ENCODE assay signal across 8 cellular contexts in genomic region chr12:56152756-56153137, GRCh38. TPM values are rescaled to one million over a fixed set of nuclear protein-coding genes. Genes with fewer than 3 reads are reported as not detected.
A peak's percentile ranks its signal among the peaks of the same experiment; 100 is the strongest.
DNase-seq lines count a peak whose midpoint lies in the region; ATAC-seq and TF ChIP-seq lines count a peak whose summit lies in the region.

No MANE protein-coding gene starts in this region.

- ATAC-seq in WTC11 (no peak), right cardiac atrium (no peak), GM21737 (IDR thresholded peaks at IDR 0.05; ENCODE audit: unreplicated experiment) (no peak), HG02588 (IDR thresholded peaks at IDR 0.05; ENCODE audit: unreplicated experiment) (no peak)

- peak overlapping the region; percentile 56 for H3K9ac ChIP-seq in smooth muscle cell (ENCODE audit: low read depth)

- peak overlapping the region; percentile 97 for H3K4me3 Mint-ChIP-seq in HFFc6
- peak overlapping the region; percentile 93 for H3K4me3 Mint-ChIP-seq in WTC11

- TF ChIP-seq CTCF in HFFc6 (IDR thresholded peaks at IDR 0.05), result no peak
- no peak for TF ChIP-seq CTCF in WTC11 (IDR thresholded peaks at IDR 0.05)
- TF ChIP-seq CTCF in smooth muscle cell (IDR thresholded peaks at IDR 0.05; ENCODE audit: borderline replicate concordance, insufficient read depth, poor library complexity, severe bottlenecking), result no peak

- POLR2A ChIA-PET in WTC11 (lab: Charles Lee), result no interaction called here

- H3K9me3 Mint-ChIP-seq in HFFc6 (no peaks in the 10 kb centered on the region), WTC11 (no peaks in the 10 kb centered on the region)

- no peak overlapping the region for H2AFZ ChIP-seq in smooth muscle cell (ENCODE audit: low read depth)

- H3K27me3 ChIP-seq in right cardiac atrium (ENCODE audit: control insufficient read depth, insufficient read depth) (no peaks in the 10 kb centered on the region), smooth muscle cell (ENCODE audit: low read depth) (no peaks in the 10 kb centered on the region)

- intact Hi-C loops in right cardiac atrium (cut with DNase I), result no loop called here

- H3K9me3 ChIP-seq in right cardiac atrium (ENCODE audit: control insufficient read depth, low read length) (no peaks in the 10 kb centered on the region), smooth muscle cell (replicated peaks; ENCODE audit: low read depth) (no peaks in the 10 kb centered on the region)

- H3K36me3 Mint-ChIP-seq in HFFc6 (ENCODE audit: low read depth) (peaks cover 12% of the 10 kb centered on the region), WTC11 (peaks cover 17% of the 10 kb centered on the region)

- H3K4me3 ChIP-seq in right cardiac atrium (ENCODE audit: low read length) (peak overlapping the region; percentile 97), smooth muscle cell (peak overlapping the region; percentile 66)

- H3F3A ChIP-seq in smooth muscle cell (ENCODE audit: low read depth), result peaks cover 6% of the 10 kb centered on the region

- H3K79me2 ChIP-seq in smooth muscle cell (ENCODE audit: low read depth), result peaks cover 10% of the 10 kb centered on the region

- peak overlapping the region; percentile 93 for H3K27ac Mint-ChIP-seq in HFFc6
- H3K27ac Mint-ChIP-seq in WTC11, result no peak overlapping the region

- H3K4me2 ChIP-seq in smooth muscle cell, result peak overlapping the region; percentile 93

- DNase-seq in HFFc6 (no peak), WTC11 (ENCODE audit: low spot score) (no peak), right cardiac atrium (peak in 1 of 3 donors; percentile 49), smooth muscle cell (lab: John Stamatoyannopoulos, UW; ENCODE audit: unreplicated experiment) (no peak), NCI-H774 (lab: John Stamatoyannopoulos, UW) (no peak), cerebellar nuclear complex (lab: John Stamatoyannopoulos, UW) (no peak)

- H3K36me3 ChIP-seq in smooth muscle cell (ENCODE audit: low read depth), result no peaks in the 10 kb centered on the region

- WGBS in right cardiac atrium, result 7% methylated on average over 7 of the region's 7 CpGs
- 12% methylated on average over 7 of the region's 7 CpGs for WGBS in smooth muscle cell (ENCODE audit: low lambda C conversion rate)

- peaks cover 5% of the 10 kb centered on the region for H3K4me1 ChIP-seq in right cardiac atrium (ENCODE audit: control insufficient read depth, insufficient read depth, low read length)
- H3K4me1 ChIP-seq in smooth muscle cell (ENCODE audit: low read depth), result peaks cover 18% of the 10 kb centered on the region

- peak overlapping the region; percentile 74 for H3K27ac ChIP-seq in right cardiac atrium (ENCODE audit: low read length)
- H3K27ac ChIP-seq in smooth muscle cell (ENCODE audit: low read depth), result no peak overlapping the region

- CTCF ChIA-PET in WTC11 (lab: Charles Lee), result no interaction called here

- H3K4me1 Mint-ChIP-seq in HFFc6 (ENCODE audit: low read depth) (peaks cover 46% of the 10 kb centered on the region), WTC11 (peaks cover 20% of the 10 kb centered on the region)

- peaks cover 2% of the 10 kb centered on the region for H3K27me3 Mint-ChIP-seq in HFFc6 (ENCODE audit: insufficient read depth)
- H3K27me3 Mint-ChIP-seq in WTC11 (ENCODE audit: low read depth), result no peaks in the 10 kb centered on the region

- H4K20me1 ChIP-seq in smooth muscle cell (ENCODE audit: low read depth), result no peaks in the 10 kb centered on the region

TF ChIP-seq in WTC11, 78 proteins besides CTCF, POLR2A, EP300 and RAD21:
- no peak for TF ChIP-seq ZBTB43 (CRISPR knock-in tag; IDR thresholded peaks at IDR 0.05)
- no peak for TF ChIP-seq NR3C1 (CRISPR knock-in tag; conservative IDR thresholded peaks at IDR 0.05; ENCODE audit: low read depth)
- no peak for TF ChIP-seq IRF1 (CRISPR knock-in tag; IDR thresholded peaks at IDR 0.05)
- no peak for TF ChIP-seq KAT7 (CRISPR knock-in tag; IDR thresholded peaks at IDR 0.05; ENCODE audit: borderline replicate concordance)
- no peak for TF ChIP-seq ZNF416 (CRISPR knock-in tag; IDR thresholded peaks at IDR 0.05)
- no peak for TF ChIP-seq ZNF396 (CRISPR knock-in tag; IDR thresholded peaks at IDR 0.05; ENCODE audit: borderline replicate concordance)
- no peak for TF ChIP-seq AR (CRISPR knock-in tag; IDR thresholded peaks at IDR 0.05)
- no peak for TF ChIP-seq ATF1 (CRISPR knock-in tag; IDR thresholded peaks at IDR 0.05)
- no peak for TF ChIP-seq ATF3 (CRISPR knock-in tag; conservative IDR thresholded peaks at IDR 0.05)
- no peak for TF ChIP-seq GTF2I (CRISPR knock-in tag; conservative IDR thresholded peaks at IDR 0.05)
- no peak for TF ChIP-seq JUN (CRISPR knock-in tag; IDR thresholded peaks at IDR 0.05)
- no peak for TF ChIP-seq FOXJ3 (CRISPR knock-in tag; IDR thresholded peaks at IDR 0.05; ENCODE audit: borderline replicate concordance)
- no peak for TF ChIP-seq CREB1 (CRISPR knock-in tag; IDR thresholded peaks at IDR 0.05)
TF ChIP-seq in WTC11: peak in this region for 0.

RNA-seq across cellular contexts. Expression of gene MYL6B, which starts 0.4 kb away (rescaled TPM):
- total RNA-seq in HFFc6 (2021; fragmentation: NEBNext Ultra II Directional; extraction: Animal tissue kit (Norgen Biotek cat#: 25700)), result 100 to 1,000 TPM in 5 of 6 experiments, 10 to 100 TPM in 1; 84.5 to 119 (median 108) TPM
- 171 to 180 TPM (median 173 TPM) in 3 replicates for total RNA-seq in WTC11 (2021)
- 10 to 100 TPM; 48.4 to 74.6 (median 60.2) TPM for total RNA-seq in right cardiac atrium
- 65.7 TPM for polyA plus RNA-seq in right cardiac atrium
- 44.5 and 59.0 TPM in 2 replicates for total RNA-seq in smooth muscle cell
- 107 and 121 TPM in 2 replicates for polyA plus RNA-seq in smooth muscle cell

RNA-seq across cellular contexts. Expression of gene MYL6, which starts 5.4 kb away (rescaled TPM):
- total RNA-seq in HFFc6 (2021; fragmentation: NEBNext Ultra II Directional; extraction: Animal tissue kit (Norgen Biotek cat#: 25700)), result 1,000 to 10,000 TPM; 2,668 to 3,384 (median 3,141) TPM
- total RNA-seq in WTC11 (2021), result 835 to 932 TPM (median 844 TPM) in 3 replicates
- total RNA-seq in right cardiac atrium, result 1,000 to 10,000 TPM in 1 of 4 donors, 100 to 1,000 TPM in 3; 592 to 1,178 (median 826) TPM
- 1,131 TPM for polyA plus RNA-seq in right cardiac atrium
- total RNA-seq in smooth muscle cell, result 2,329 and 2,776 TPM in 2 replicates
- polyA plus RNA-seq in smooth muscle cell, result 4,165 and 4,181 TPM in 2 replicates

RNA-seq across cellular contexts. Expression of gene ESYT1, which starts 24.7 kb away (rescaled TPM):
- total RNA-seq in HFFc6 (2021; fragmentation: NEBNext Ultra II Directional; extraction: Animal tissue kit (Norgen Biotek cat#: 25700)), result 100 to 1,000 TPM; 136 to 174 (median 151) TPM
- 77.7 to 80.8 TPM (median 80.1 TPM) in 3 replicates for total RNA-seq in WTC11 (2021)
- 10 to 100 TPM; 30.7 to 38.5 (median 33.6) TPM for total RNA-seq in right cardiac atrium
- 29.1 TPM for polyA plus RNA-seq in right cardiac atrium
- total RNA-seq in smooth muscle cell, result 76.0 and 87.7 TPM in 2 replicates
- polyA plus RNA-seq in smooth muscle cell, result 69.5 and 77.0 TPM in 2 replicates

RNA-seq across cellular contexts. Expression of gene ZC3H10, which starts 34.7 kb away (rescaled TPM):
- 1 to 10 TPM; 3.3 to 4.7 (median 3.8) TPM for total RNA-seq in HFFc6 (2021; fragmentation: NEBNext Ultra II Directional; extraction: Animal tissue kit (Norgen Biotek cat#: 25700))
- 11.3 to 13.6 TPM (median 13.1 TPM) in 3 replicates for total RNA-seq in WTC11 (2021)
- total RNA-seq in right cardiac atrium, result 1 to 10 TPM; 6.1 to 8.6 (median 6.7) TPM
- polyA plus RNA-seq in right cardiac atrium, result 2.7 TPM
- total RNA-seq in smooth muscle cell, result 1.9 and 6.7 TPM in 2 replicates
- polyA plus RNA-seq in smooth muscle cell, result 2.8 TPM in 2 replicates

RNA-seq across cellular contexts. Expression of gene RPL41, which starts 36.3 kb away (rescaled TPM):
- 1,000 to 10,000 TPM; 2,722 to 3,464 (median 3,292) TPM for total RNA-seq in HFFc6 (2021; fragmentation: NEBNext Ultra II Directional; extraction: Animal tissue kit (Norgen Biotek cat#: 25700))
- total RNA-seq in WTC11 (2021), result 4,004 to 4,366 TPM (median 4,314 TPM) in 3 replicates
- 1,000 to 10,000 TPM; 2,156 to 2,505 (median 2,353) TPM for total RNA-seq in right cardiac atrium
- polyA plus RNA-seq in right cardiac atrium, result 2,026 TPM
- 2,929 and 3,246 TPM in 2 replicates for total RNA-seq in smooth muscle cell
- polyA plus RNA-seq in smooth muscle cell, result 2,414 and 2,571 TPM in 2 replicates
